In genomic region chr3:178001670-178002101, GRCh38 we compare ENCODE assay signal across 8 cellular contexts.
DNase-seq lines count a peak whose midpoint lies in the region; ATAC-seq and TF ChIP-seq lines count a peak whose summit lies in the region.

No MANE protein-coding gene starts in this region.

- H3K4me1 Mint-ChIP-seq in CD14-positive monocyte: peaks cover 47% of the 10 kb centered on the region

- H3K4me3 Mint-ChIP-seq in CD14-positive monocyte: peak overlapping the region in 1 of 2 donors; percentile 46

- no peak for TF ChIP-seq CTCF in CD14-positive monocyte (IDR thresholded peaks at IDR 0.05)

- peak; percentile 45 for DNase-seq in CD14-positive monocyte (ENCODE audit: low spot score)
- DNase-seq in activated naive CD4-positive, alpha-beta T cell treated with anti-CD3 and anti-CD28 coated beads, Interleukin-2, amount 50 U/mL, for 16 hours: peak; percentile 22
- DNase-seq in HEK293T (ENCODE audit: extremely low spot score): no peak
- DNase-seq in HUDEP-2 (lab: John Stamatoyannopoulos, UW; ENCODE audit: unreplicated experiment in 76 of 76): no peak
- DNase-seq in T-helper 9 cell: no peak
- no peak for DNase-seq in OCI-M1 (lab: John Stamatoyannopoulos, UW)

- peak overlapping the region; percentile 87 to 95 (median 94) for H3K27ac Mint-ChIP-seq in CD14-positive monocyte

- CTCF ChIA-PET in HEK293T (lab: Yijun Ruan, JAX): no interaction called here

- intact Hi-C loops in CD14-positive monocyte (cut with micrococcal nuclease): no loop called here

- H3K36me3 Mint-ChIP-seq in CD14-positive monocyte: peaks cover 1 to 9% of the 10 kb centered on the region in 2 donors

- ATAC-seq in GM19397 (IDR thresholded peaks at IDR 0.05; ENCODE audit: unreplicated experiment): peak; percentile 80
- ATAC-seq in HG03378 (IDR thresholded peaks at IDR 0.05; ENCODE audit: unreplicated experiment): peak; percentile 97

- no peaks in the 10 kb centered on the region for H3K27me3 Mint-ChIP-seq in CD14-positive monocyte (ENCODE audit: low read depth in 3 of 3)

- POLR2A ChIA-PET in HEK293T (lab: Yijun Ruan, JAX): no interaction called here

- peaks cover 5 to 18% (median 10%) of the 10 kb centered on the region in 7 donors for H3K9me3 Mint-ChIP-seq in CD14-positive monocyte

TF ChIP-seq in HEK293T, 16 proteins besides CTCF, POLR2A, EP300 and RAD21:
- TF ChIP-seq L3MBTL2 (conservative IDR thresholded peaks at IDR 0.05) (no peak), ARNT (IDR thresholded peaks at IDR 0.05) (no peak), FOXM1 (IDR thresholded peaks at IDR 0.05; ENCODE audit: borderline replicate concordance) (no peak), NFRKB (IDR thresholded peaks at IDR 0.05) (no peak), HDGF (IDR thresholded peaks at IDR 0.05; ENCODE audit: borderline replicate concordance) (no peak)
TF ChIP-seq in HEK293T: peak in this region for 0.

Comparison
In these comparisons a context has a peak if more than half of its experiments do, and no peak if none do; other contexts are left out.
1. DNase-seq: peak in CD14-positive monocyte (single experiment) and activated naive CD4-positive, alpha-beta T cell treated with anti-CD3 and anti-CD28 coated beads, Interleukin-2, amount 50 U/mL, for 16 hours (single experiment); none in HEK293T (single experiment), HUDEP-2 (0 of 76), T-helper 9 cell (single experiment) and OCI-M1 (single experiment).